16 cellular contexts compared by ENCODE assay signal in genomic region chr21:25115021-25115420, GRCh38.
DNase-seq lines count a peak whose midpoint lies in the region; ATAC-seq, FAIRE-seq and TF ChIP-seq lines count a peak whose summit lies in the region.
"Had no signal": no experiment of that assay in that cellular context is flagged by ENCODE, and none has a peak within 500 bp of the region (broad histone marks: within the 10 kb centered on the region; RNA-seq: fewer than 3 reads in every experiment).

No MANE protein-coding gene starts in this region.

- no peaks in the 10 kb centered on the region for H3K36me3 ChIP-seq in small intestine (ENCODE audit: control insufficient read depth in 2 of 2, insufficient read depth in 2 of 2, low read length in 2 of 2)

- 28 to 60% (median 40%) methylated on average over 1 of the region's 1 CpG for WGBS in small intestine, 3 donors

- peaks cover 4 to 7% of the 10 kb centered on the region in 2 donors for H3K4me1 Mint-ChIP-seq in stimulated activated naive B cell treated with anti-CD40 and anti-IgM and Interleukin-4, amounts not matched to agents 10 μg/mL and 1 μg/mL and 100 μg/mL, for 72 hours
- no peaks in the 10 kb centered on the region for H3K4me1 Mint-ChIP-seq in CD4-positive, alpha-beta T cell (ENCODE audit: low read depth)
- H3K4me1 Mint-ChIP-seq: activated T-helper 17 cell treated with anti-CD3 and anti-CD28 coated beads, Interleukin-2, amount 50 U/mL, for 72 hours; CD4-positive, CD25-positive, alpha-beta regulatory T cell; immature natural killer cell had no signal

- H3K9me3 ChIP-seq in small intestine (ENCODE audit: control insufficient read depth, low read depth): no peaks in the 10 kb centered on the region
- no peaks in the 10 kb centered on the region for H3K9me3 ChIP-seq in CD4-positive, alpha-beta T cell (ENCODE audit: control insufficient read depth, low read length)
- H3K9me3 ChIP-seq: testis had no signal

- H3K27ac Mint-ChIP-seq in stimulated activated naive B cell treated with anti-CD40 and anti-IgM and Interleukin-4, amounts not matched to agents 10 μg/mL and 1 μg/mL and 100 μg/mL, for 72 hours: no peak overlapping the region
- no peak overlapping the region for H3K27ac Mint-ChIP-seq in CD4-positive, alpha-beta T cell
- H3K27ac Mint-ChIP-seq: activated T-helper 17 cell treated with anti-CD3 and anti-CD28 coated beads, Interleukin-2, amount 50 U/mL, for 72 hours; CD4-positive, CD25-positive, alpha-beta regulatory T cell; immature natural killer cell had no signal

- no peaks in the 10 kb centered on the region for H3K27me3 Mint-ChIP-seq in stimulated activated naive B cell treated with anti-CD40 and anti-IgM and Interleukin-4, amounts not matched to agents 10 μg/mL and 1 μg/mL and 100 μg/mL, for 72 hours
- no peaks in the 10 kb centered on the region for H3K27me3 Mint-ChIP-seq in CD4-positive, alpha-beta T cell
- H3K27me3 Mint-ChIP-seq: activated T-helper 17 cell treated with anti-CD3 and anti-CD28 coated beads, Interleukin-2, amount 50 U/mL, for 72 hours; CD4-positive, CD25-positive, alpha-beta regulatory T cell had no signal

- intact Hi-C loops in CD4-positive, alpha-beta T cell (cut with DNase I, micrococcal nuclease): no loop called here

- CTCF ChIA-PET in CD4-positive, alpha-beta T cell (lab: Charles Lee): no interaction called here

- DNase-seq in stimulated activated naive B cell treated with anti-CD40 and anti-IgM and Interleukin-4, amounts not matched to agents 10 μg/mL and 1 μg/mL and 100 μg/mL, for 72 hours: no peak
- DNase-seq in small intestine: no peak
- no peak for DNase-seq in activated effector memory CD4-positive, alpha-beta T cell treated with anti-CD3 and anti-CD28 coated beads, Interleukin-2, amount 50 U/mL, for 16 hours
- no peak for DNase-seq in CD4-positive, alpha-beta T cell
- DNase-seq: CD4-positive, CD25-positive, alpha-beta regulatory T cell; immature natural killer cell; NCI-H1092; NCI-H446; occipital lobe; T-helper 1 cell; testis had no signal

- no peak for TF ChIP-seq CTCF in CD4-positive, alpha-beta T cell (IDR thresholded peaks at IDR 0.05)

- no peak for FAIRE-seq in small intestine (lab: Jason Lieb, UNC)
- FAIRE-seq: HepG2 had no signal

- H3K27ac ChIP-seq in small intestine (ENCODE audit: low read depth in 1 of 2, low read length in 1 of 2): no peak overlapping the region
- H3K27ac ChIP-seq in CD4-positive, alpha-beta T cell (ENCODE audit: low read depth, low read length): no peak overlapping the region
- H3K27ac ChIP-seq: testis had no signal

- no peaks in the 10 kb centered on the region for H3K27me3 ChIP-seq in small intestine (ENCODE audit: control insufficient read depth in 2 of 2, insufficient read depth in 2 of 2, low read length in 2 of 2)
- no peaks in the 10 kb centered on the region for H3K27me3 ChIP-seq in CD4-positive, alpha-beta T cell (ENCODE audit: control insufficient read depth, insufficient read depth, low read length)
- H3K27me3 ChIP-seq: testis had no signal

- POLR2A ChIA-PET in CD4-positive, alpha-beta T cell (lab: Charles Lee): no interaction called here

- H3K4me3 Mint-ChIP-seq in stimulated activated naive B cell treated with anti-CD40 and anti-IgM and Interleukin-4, amounts not matched to agents 10 μg/mL and 1 μg/mL and 100 μg/mL, for 72 hours: no peak overlapping the region
- no peak overlapping the region for H3K4me3 Mint-ChIP-seq in CD4-positive, alpha-beta T cell
- H3K4me3 Mint-ChIP-seq: activated T-helper 17 cell treated with anti-CD3 and anti-CD28 coated beads, Interleukin-2, amount 50 U/mL, for 72 hours; CD4-positive, CD25-positive, alpha-beta regulatory T cell; immature natural killer cell had no signal

- peaks cover 8 to 10% of the 10 kb centered on the region in 2 donors for H3K9me3 Mint-ChIP-seq in stimulated activated naive B cell treated with anti-CD40 and anti-IgM and Interleukin-4, amounts not matched to agents 10 μg/mL and 1 μg/mL and 100 μg/mL, for 72 hours
- H3K9me3 Mint-ChIP-seq in CD4-positive, alpha-beta T cell: peaks cover 4% of the 10 kb centered on the region

- peaks cover 0 to 6% of the 10 kb centered on the region in 2 donors for H3K36me3 Mint-ChIP-seq in stimulated activated naive B cell treated with anti-CD40 and anti-IgM and Interleukin-4, amounts not matched to agents 10 μg/mL and 1 μg/mL and 100 μg/mL, for 72 hours
- H3K36me3 Mint-ChIP-seq in CD4-positive, alpha-beta T cell (ENCODE audit: low read depth): no peaks in the 10 kb centered on the region
- H3K36me3 Mint-ChIP-seq: CD4-positive, CD25-positive, alpha-beta regulatory T cell; immature natural killer cell had no signal

- no peak overlapping the region for H3K4me3 ChIP-seq in small intestine (ENCODE audit: low read depth in 1 of 2, low read length in 2 of 2)
- H3K4me3 ChIP-seq: testis had no signal

- ATAC-seq in GM19395 (IDR thresholded peaks at IDR 0.05; ENCODE audit: unreplicated experiment): peak; percentile 79
- ATAC-seq in HG02678 (IDR thresholded peaks at IDR 0.05; ENCODE audit: unreplicated experiment): peak; percentile 79
- peak; percentile 78 for ATAC-seq in HG03439 (IDR thresholded peaks at IDR 0.05; ENCODE audit: unreplicated experiment)
- ATAC-seq in stimulated activated naive B cell treated with anti-CD40 and anti-IgM and Interleukin-4, amounts not matched to agents 10 μg/mL and 1 μg/mL and 100 μg/mL, for 72 hours (replicated peaks): peak; percentile 75 to 83
- no peak for ATAC-seq in CD4-positive, alpha-beta T cell (ENCODE audit: poor library complexity)
- ATAC-seq: activated T-helper 17 cell treated with anti-CD3 and anti-CD28 coated beads, Interleukin-2, amount 50 U/mL, for 72 hours; HepG2 had no signal

- no peaks in the 10 kb centered on the region for H3K4me1 ChIP-seq in small intestine (ENCODE audit: control insufficient read depth in 2 of 2, insufficient read depth in 1 of 2, low read depth in 1 of 2, low read length in 1 of 2)
- H3K4me1 ChIP-seq: testis had no signal
